8 cellular contexts compared by ENCODE assay signal in the genomic region with DNA sequence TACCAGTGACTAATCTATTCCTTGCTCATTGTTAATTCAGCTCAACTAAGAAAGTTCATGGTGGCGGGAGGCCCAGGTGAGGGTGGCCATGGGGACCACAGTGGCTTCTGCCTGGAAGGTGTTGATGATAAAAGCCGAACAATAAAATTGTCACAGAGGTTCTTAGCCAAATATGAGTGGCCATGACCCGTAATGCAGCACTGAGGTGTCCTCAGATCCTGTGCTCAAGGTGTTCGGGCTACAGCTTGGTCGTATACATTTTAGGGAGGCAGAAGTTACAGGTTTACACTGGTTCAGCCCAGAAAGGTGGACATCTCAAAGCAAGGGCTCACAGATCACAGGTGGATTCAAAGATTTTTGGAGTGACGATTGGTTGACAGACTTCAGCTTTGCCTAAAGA.
"Had no signal": no experiment of that assay in that cellular context is flagged by ENCODE, and none has a peak within 500 bp of the region (broad histone marks: within the 10 kb centered on the region; RNA-seq: fewer than 3 reads in every experiment).

No MANE protein-coding gene starts in this region.

- H3K9me3 ChIP-seq: HAP-1 had no signal

- H3K27ac Mint-ChIP-seq: GM23338, H9, HFFc6 had no signal

- H3K4me3 ChIP-seq: GM23248, GM23338, HAP-1 had no signal

- H3K4me3 Mint-ChIP-seq: GM23338, H9, HFFc6 had no signal

- H3K9me3 Mint-ChIP-seq: GM23338, H9, HFFc6 had no signal

- H3K4me1 ChIP-seq: HAP-1 had no signal

- H3K27ac ChIP-seq: GM23248 had no signal

- H3K36me3 ChIP-seq: HAP-1 had no signal

- ATAC-seq: GM23338, HCT116 had no signal

- DNase-seq: GM23248, GOT3, H9, HCEC 1CT, HFFc6 had no signal
